Comparison of ENCODE assay signal across 9 cellular contexts in the genomic region with DNA sequence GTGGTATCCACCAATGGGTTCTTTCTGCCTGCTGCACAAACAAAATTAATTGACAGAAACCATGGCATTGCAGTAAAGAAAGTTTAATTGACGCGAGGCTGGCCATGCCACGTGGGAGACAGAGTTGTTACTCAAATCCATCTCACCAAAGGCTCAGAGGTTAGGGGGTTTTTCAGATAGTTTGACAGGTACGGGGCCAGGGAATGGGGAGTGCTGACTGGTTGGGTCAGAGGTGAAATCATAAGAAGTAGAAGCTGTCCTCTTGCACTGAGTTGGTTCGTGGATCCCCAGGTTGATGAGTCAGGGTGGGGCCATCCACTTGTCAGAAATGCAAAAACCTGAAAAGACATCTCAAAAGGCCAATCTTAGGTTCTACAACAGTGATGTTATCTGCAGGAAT. TPM values are rescaled to one million over a fixed set of nuclear protein-coding genes. Genes with fewer than 3 reads are reported as not detected.
DNase-seq lines count a peak whose midpoint lies in the region; ATAC-seq and TF ChIP-seq lines count a peak whose summit lies in the region.
"Had no signal": no experiment of that assay in that cellular context is flagged by ENCODE, and none has a peak within 500 bp of the region (broad histone marks: within the 10 kb centered on the region; RNA-seq: fewer than 3 reads in every experiment).

No MANE protein-coding gene starts in this region.

- peak; percentile 34 for DNase-seq in T-helper 2 cell treated with Interferon-gamma antibody and Interleukin-4, amounts not matched to agents 5 μg/mL and 100 μg/mL, for 36 hours (ENCODE audit: low spot score)
- DNase-seq in T-helper 2 cell = no peak
- DNase-seq in activated CD8-positive, alpha-beta T cell treated with anti-CD3 and anti-CD28 coated beads for 36 hours = peak; percentile 71
- DNase-seq in lower lobe of right lung = no peak
- peak; percentile 57 for DNase-seq in stimulated activated CD8-positive, alpha-beta memory T cell treated with anti-CD3 and anti-CD28 coated beads, Interleukin-4, amount 100 ng/mL, for 48 hours
- DNase-seq in anterior cingulate cortex (lab: John Stamatoyannopoulos, UW) = no peak
- DNase-seq in NCI-H345 treated with DMSO at 0.1 percent for 48 hours (lab: John Stamatoyannopoulos, UW; ENCODE audit: unreplicated experiment) = no peak
- no peak for DNase-seq in Right ventricle myocardium superior
- DNase-seq: mucosa of descending colon had no signal

- no peak for TF ChIP-seq CTCF in activated CD8-positive, alpha-beta T cell treated with anti-CD3 and anti-CD28 coated beads for 36 hours (IDR thresholded peaks at IDR 0.05)
- TF ChIP-seq CTCF in lower lobe of right lung (IDR thresholded peaks at IDR 0.05) = no peak

- H3K27ac ChIP-seq in lower lobe of right lung = peak overlapping the region; percentile 85

- no peaks in the 10 kb centered on the region for H3K27me3 ChIP-seq in lower lobe of right lung (ENCODE audit: low read depth)

- no peaks in the 10 kb centered on the region for H3K9me3 Mint-ChIP-seq in T-helper 2 cell treated with Interferon-gamma antibody and Interleukin-4, amounts not matched to agents 5 μg/mL and 100 μg/mL, for 36 hours
- no peaks in the 10 kb centered on the region for H3K9me3 Mint-ChIP-seq in activated CD8-positive, alpha-beta T cell treated with anti-CD3 and anti-CD28 coated beads for 36 hours

- peak; percentile 60 for ATAC-seq in activated CD8-positive, alpha-beta T cell treated with anti-CD3 and anti-CD28 coated beads for 36 hours
- ATAC-seq in lower lobe of right lung = no peak
- ATAC-seq in Right ventricle myocardium superior (ENCODE audit: poor library complexity) = no peak

- H3K27me3 Mint-ChIP-seq in T-helper 2 cell treated with Interferon-gamma antibody and Interleukin-4, amounts not matched to agents 5 μg/mL and 100 μg/mL, for 36 hours (ENCODE audit: low read depth) = no peaks in the 10 kb centered on the region
- no peaks in the 10 kb centered on the region for H3K27me3 Mint-ChIP-seq in activated CD8-positive, alpha-beta T cell treated with anti-CD3 and anti-CD28 coated beads for 36 hours

- H3K27ac Mint-ChIP-seq in T-helper 2 cell treated with Interferon-gamma antibody and Interleukin-4, amounts not matched to agents 5 μg/mL and 100 μg/mL, for 36 hours = peak overlapping the region; percentile 94
- H3K27ac Mint-ChIP-seq in activated CD8-positive, alpha-beta T cell treated with anti-CD3 and anti-CD28 coated beads for 36 hours = peak overlapping the region; percentile 93

- CTCF ChIA-PET in activated CD8-positive, alpha-beta T cell treated with anti-CD3 and anti-CD28 coated beads for 36 hours (lab: Charles Lee) = no interaction called here

- peaks cover 13% of the 10 kb centered on the region for H3K4me1 ChIP-seq in lower lobe of right lung

- H3K4me1 Mint-ChIP-seq in T-helper 2 cell treated with Interferon-gamma antibody and Interleukin-4, amounts not matched to agents 5 μg/mL and 100 μg/mL, for 36 hours (ENCODE audit: low read depth) = peaks cover 21% of the 10 kb centered on the region
- peaks cover 22% of the 10 kb centered on the region for H3K4me1 Mint-ChIP-seq in activated CD8-positive, alpha-beta T cell treated with anti-CD3 and anti-CD28 coated beads for 36 hours (ENCODE audit: low read depth)

- no peak overlapping the region for H3K4me3 ChIP-seq in lower lobe of right lung

- POLR2A ChIA-PET in activated CD8-positive, alpha-beta T cell treated with anti-CD3 and anti-CD28 coated beads for 36 hours (lab: Charles Lee) = no interaction called here

- peaks cover 3% of the 10 kb centered on the region for H3K36me3 Mint-ChIP-seq in T-helper 2 cell treated with Interferon-gamma antibody and Interleukin-4, amounts not matched to agents 5 μg/mL and 100 μg/mL, for 36 hours (ENCODE audit: low read depth)
- peaks cover 3% of the 10 kb centered on the region for H3K36me3 Mint-ChIP-seq in activated CD8-positive, alpha-beta T cell treated with anti-CD3 and anti-CD28 coated beads for 36 hours (ENCODE audit: low read depth)

- intact Hi-C loops in activated CD8-positive, alpha-beta T cell treated with anti-CD3 and anti-CD28 coated beads for 36 hours (cut with micrococcal nuclease) = loop anchor here (5.0 kb wide), 1 partner anchor 34 kb away; no protein-coding TSS in a partner anchor
- intact Hi-C loops in lower lobe of right lung (cut with DNase I) (no loop called here), Right ventricle myocardium superior (cut with DNase I) (no loop called here)

- no peaks in the 10 kb centered on the region for H3K9me3 ChIP-seq in lower lobe of right lung
- H3K9me3 ChIP-seq: mucosa of descending colon had no signal

- H3K4me3 Mint-ChIP-seq in T-helper 2 cell treated with Interferon-gamma antibody and Interleukin-4, amounts not matched to agents 5 μg/mL and 100 μg/mL, for 36 hours = peak overlapping the region; percentile 99
- H3K4me3 Mint-ChIP-seq in activated CD8-positive, alpha-beta T cell treated with anti-CD3 and anti-CD28 coated beads for 36 hours = peak overlapping the region; percentile 95

- H3K36me3 ChIP-seq in lower lobe of right lung = no peaks in the 10 kb centered on the region

RNA-seq across cellular contexts. Expression of a gene that starts 0.9 kb away (rescaled TPM):
- 10 to 100 TPM; 21.8 to 24.0 TPM for total RNA-seq in activated CD8-positive, alpha-beta T cell treated with anti-CD3 and anti-CD28 coated beads for 36 hours
- total RNA-seq in lower lobe of right lung (25.3 TPM), Right ventricle myocardium superior (15.7 TPM)

RNA-seq across cellular contexts. Expression of a gene that starts 37.9 kb away (rescaled TPM):
- total RNA-seq in activated CD8-positive, alpha-beta T cell treated with anti-CD3 and anti-CD28 coated beads for 36 hours = 10 to 100 TPM; 35.4 to 37.8 TPM
- total RNA-seq in lower lobe of right lung (29.8 TPM), Right ventricle myocardium superior (31.4 TPM)

RNA-seq across cellular contexts. Expression of a gene that starts 38.3 kb away (rescaled TPM):
- total RNA-seq in activated CD8-positive, alpha-beta T cell treated with anti-CD3 and anti-CD28 coated beads for 36 hours = 10 to 100 TPM; 38.8 to 41.9 TPM
- 39.1 TPM for total RNA-seq in lower lobe of right lung
- total RNA-seq in Right ventricle myocardium superior = 14.8 TPM

Comparison
In these comparisons a context has a peak if more than half of its experiments do, and no peak if none do; other contexts are left out.
1. DNase-seq: peak in T-helper 2 cell treated with Interferon-gamma antibody and Interleukin-4, amounts not matched to agents 5 μg/mL and 100 μg/mL, for 36 hours (single experiment), activated CD8-positive, alpha-beta T cell treated with anti-CD3 and anti-CD28 coated beads for 36 hours (single experiment) and stimulated activated CD8-positive, alpha-beta memory T cell treated with anti-CD3 and anti-CD28 coated beads, Interleukin-4, amount 100 ng/mL, for 48 hours (single experiment); none in T-helper 2 cell (0 of 5), lower lobe of right lung (single experiment), anterior cingulate cortex (0 of 58), NCI-H345 treated with DMSO at 0.1 percent for 48 hours (single experiment) and Right ventricle myocardium superior (single experiment).